Comparison of ENCODE assay signal across 16 cellular contexts in the genomic region with DNA sequence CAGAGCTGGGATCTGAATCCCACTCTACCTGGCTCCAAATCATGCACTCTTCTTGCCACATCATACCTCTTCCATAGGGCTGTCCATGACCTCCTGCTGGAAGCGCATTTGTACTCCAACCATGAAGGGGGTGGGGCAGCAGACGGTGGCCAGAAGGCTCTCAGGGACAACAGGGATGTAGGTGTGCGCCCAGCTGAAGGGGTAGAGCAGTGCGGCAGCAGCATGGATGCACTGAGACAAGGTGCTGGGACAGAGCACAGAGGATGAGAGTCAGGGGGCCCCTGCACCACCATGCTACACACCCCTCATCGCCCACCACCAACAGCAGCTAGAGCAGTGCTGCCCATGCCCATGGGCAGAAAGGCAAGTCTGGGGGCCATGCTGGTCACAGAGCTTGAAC. TPM values are rescaled to one million over a fixed set of nuclear protein-coding genes. Genes with fewer than 3 reads are reported as not detected.
DNase-seq lines count a peak whose midpoint lies in the region; ATAC-seq and TF ChIP-seq lines count a peak whose summit lies in the region.
"Had no signal": no experiment of that assay in that cellular context is flagged by ENCODE, and none has a peak within 500 bp of the region (broad histone marks: within the 10 kb centered on the region; RNA-seq: fewer than 3 reads in every experiment).

No MANE protein-coding gene starts in this region.

- TF ChIP-seq CTCF in right lobe of liver (IDR thresholded peaks at IDR 0.05) (no peak), transverse colon (IDR thresholded peaks at IDR 0.05) (no peak)

- H3K36me3 Mint-ChIP-seq in activated T-cell treated with anti-CD3 and anti-CD28 coated beads, Interleukin-2, amount 50 U/mL, for 24 hours (ENCODE audit: low read depth), result peaks cover 100% of the 10 kb centered on the region
- peaks cover 93% of the 10 kb centered on the region for H3K36me3 Mint-ChIP-seq in activated T-cell treated with anti-CD3 and anti-CD28 coated beads, Interleukin-2, amount 50 U/mL, for 4 hours (ENCODE audit: insufficient read depth)
- H3K36me3 Mint-ChIP-seq in activated T-helper 1 cell treated with anti-CD3 and anti-CD28 coated beads, Interleukin-12 subunit alpha, Interleukin-12 subunit beta, Interleukin-2, Interleukin-4 antibody, amounts not matched to agents 30 ng/mL and 10 ng/mL and 1 ng/mL, durations not matched to agents 14 hours and 24 hours and 36 hours (ENCODE audit: low read depth), result peaks cover 91% of the 10 kb centered on the region

- in situ Hi-C loops in transverse colon (cut with MboI; ENCODE audit: low pct_ligation_motif_present in 1 of 4, low pct_unique_long_range_greater_than_20kb in 1 of 4, low sequenced_read_pairs in 3 of 4), result no loop called here

- intact Hi-C loops in activated T-helper 1 cell treated with anti-CD3 and anti-CD28 coated beads, Interleukin-12 subunit alpha, Interleukin-12 subunit beta, Interleukin-2, Interleukin-4 antibody, amounts not matched to agents 30 ng/mL and 10 ng/mL and 1 ng/mL, durations not matched to agents 14 hours and 24 hours and 36 hours (cut with micrococcal nuclease), result no loop called here
- intact Hi-C loops in right lobe of liver (cut with DNase I) (no loop called here), transverse colon (cut with DNase I; ENCODE audit: low total_unique reads) (no loop called here)

- H3K27ac Mint-ChIP-seq in activated T-cell treated with anti-CD3 and anti-CD28 coated beads, Interleukin-2, amount 50 U/mL, for 24 hours, result peak overlapping the region; percentile 98
- peak overlapping the region; percentile 74 for H3K27ac Mint-ChIP-seq in activated T-helper 1 cell treated with anti-CD3 and anti-CD28 coated beads, Interleukin-12 subunit alpha, Interleukin-12 subunit beta, Interleukin-2, Interleukin-4 antibody, amounts not matched to agents 30 ng/mL and 10 ng/mL and 1 ng/mL, durations not matched to agents 14 hours and 24 hours and 36 hours

- H3K4me3 Mint-ChIP-seq in activated T-cell treated with anti-CD3 and anti-CD28 coated beads, Interleukin-2, amount 50 U/mL, for 24 hours, result peak overlapping the region; percentile 25
- H3K4me3 Mint-ChIP-seq in activated T-cell treated with anti-CD3 and anti-CD28 coated beads, Interleukin-2, amount 50 U/mL, for 4 hours, result no peak overlapping the region
- H3K4me3 Mint-ChIP-seq in activated T-helper 1 cell treated with anti-CD3 and anti-CD28 coated beads, Interleukin-12 subunit alpha, Interleukin-12 subunit beta, Interleukin-2, Interleukin-4 antibody, amounts not matched to agents 30 ng/mL and 10 ng/mL and 1 ng/mL, durations not matched to agents 14 hours and 24 hours and 36 hours, result peak overlapping the region; percentile 10

- no peaks in the 10 kb centered on the region for H3K9me3 ChIP-seq in right lobe of liver
- H3K9me3 ChIP-seq in transverse colon, result no peaks in the 10 kb centered on the region
- H3K9me3 ChIP-seq: SJSA1 had no signal

- no CpG with 5 or more reads among the region's 5 CpGs for WGBS in right lobe of liver (ENCODE audit: insufficient coverage, low coverage, low lambda C conversion rate, missing lambda C conversion rate)
- WGBS in transverse colon (ENCODE audit: low coverage in 1 of 2), 2 donors, result 98% methylated on average over 5 of the region's 5 CpGs; no CpG with 5 or more reads in 1 of the 2 donors

- no peak for TF ChIP-seq EP300 in transverse colon (IDR thresholded peaks at IDR 0.05; ENCODE audit: low read depth)

- no peak for DNase-seq in activated T-cell treated with anti-CD3 and anti-CD28 coated beads, Interleukin-2, amount 50 U/mL, for 24 hours
- DNase-seq in activated T-cell treated with anti-CD3 and anti-CD28 coated beads, Interleukin-2, amount 50 U/mL, for 4 hours, result no peak
- no peak for DNase-seq in activated T-helper 1 cell treated with anti-CD3 and anti-CD28 coated beads, Interleukin-12 subunit alpha, Interleukin-12 subunit beta, Interleukin-2, Interleukin-4 antibody, amounts not matched to agents 30 ng/mL and 10 ng/mL and 1 ng/mL, durations not matched to agents 14 hours and 24 hours and 36 hours (ENCODE audit: low spot score)
- DNase-seq in right lobe of liver (no peak), transverse colon (no peak), HuH-7.5 (ENCODE audit: low spot score) (no peak), inferior parietal cortex (ENCODE audit: extremely low spot score) (no peak), DMS79 treated with DMSO at 0.1 percent for 48 hours (lab: John Stamatoyannopoulos, UW) (no peak)
- DNase-seq: left colon; NCI-H1105 treated with DMSO at 0.1 percent for 48 hours; NCI-H526; stimulated activated CD4-positive, alpha-beta T cell treated with anti-CD3 and anti-CD28 coated beads, Interleukin-2, amount 100 ng/mL, for 48 hours had no signal

- H3K27ac ChIP-seq in right lobe of liver (peak overlapping the region in 2 of 3 donors; percentile 6 to 39), transverse colon (peak overlapping the region; percentile 43 to 73 (median 70))
- H3K27ac ChIP-seq: parathyroid adenoma, SJSA1 had no signal

- H3K36me3 ChIP-seq in right lobe of liver, result peaks cover 0 to 16% (median 3%) of the 10 kb centered on the region in 4 donors
- H3K36me3 ChIP-seq in transverse colon, result peaks cover 0 to 22% (median 8%) of the 10 kb centered on the region in 4 donors

- H3K27me3 Mint-ChIP-seq in activated T-cell treated with anti-CD3 and anti-CD28 coated beads, Interleukin-2, amount 50 U/mL, for 24 hours, result no peaks in the 10 kb centered on the region
- H3K27me3 Mint-ChIP-seq in activated T-cell treated with anti-CD3 and anti-CD28 coated beads, Interleukin-2, amount 50 U/mL, for 4 hours (ENCODE audit: low read depth), result no peaks in the 10 kb centered on the region
- H3K27me3 Mint-ChIP-seq in activated T-helper 1 cell treated with anti-CD3 and anti-CD28 coated beads, Interleukin-12 subunit alpha, Interleukin-12 subunit beta, Interleukin-2, Interleukin-4 antibody, amounts not matched to agents 30 ng/mL and 10 ng/mL and 1 ng/mL, durations not matched to agents 14 hours and 24 hours and 36 hours (ENCODE audit: insufficient read depth), result no peaks in the 10 kb centered on the region

- no peaks in the 10 kb centered on the region for H3K9me3 Mint-ChIP-seq in activated T-cell treated with anti-CD3 and anti-CD28 coated beads, Interleukin-2, amount 50 U/mL, for 24 hours
- H3K9me3 Mint-ChIP-seq in activated T-cell treated with anti-CD3 and anti-CD28 coated beads, Interleukin-2, amount 50 U/mL, for 4 hours, result no peaks in the 10 kb centered on the region
- no peaks in the 10 kb centered on the region for H3K9me3 Mint-ChIP-seq in activated T-helper 1 cell treated with anti-CD3 and anti-CD28 coated beads, Interleukin-12 subunit alpha, Interleukin-12 subunit beta, Interleukin-2, Interleukin-4 antibody, amounts not matched to agents 30 ng/mL and 10 ng/mL and 1 ng/mL, durations not matched to agents 14 hours and 24 hours and 36 hours

- H3K4me3 ChIP-seq in right lobe of liver (no peak overlapping the region), transverse colon (no peak overlapping the region)
- H3K4me3 ChIP-seq: SJSA1 had no signal

- ATAC-seq in activated T-cell treated with anti-CD3 and anti-CD28 coated beads, Interleukin-2, amount 50 U/mL, for 4 hours, result no peak
- ATAC-seq in right lobe of liver, result no peak
- ATAC-seq: left colon had no signal

- TF ChIP-seq POLR2A in right lobe of liver (IDR thresholded peaks at IDR 0.05), result no peak
- TF ChIP-seq POLR2A in transverse colon (IDR thresholded peaks at IDR 0.05), result no peak

- peaks cover 96% of the 10 kb centered on the region for H3K4me1 Mint-ChIP-seq in activated T-cell treated with anti-CD3 and anti-CD28 coated beads, Interleukin-2, amount 50 U/mL, for 24 hours (ENCODE audit: low read depth)
- H3K4me1 Mint-ChIP-seq in activated T-cell treated with anti-CD3 and anti-CD28 coated beads, Interleukin-2, amount 50 U/mL, for 4 hours (ENCODE audit: low read depth), result peaks cover 95% of the 10 kb centered on the region
- H3K4me1 Mint-ChIP-seq in activated T-helper 1 cell treated with anti-CD3 and anti-CD28 coated beads, Interleukin-12 subunit alpha, Interleukin-12 subunit beta, Interleukin-2, Interleukin-4 antibody, amounts not matched to agents 30 ng/mL and 10 ng/mL and 1 ng/mL, durations not matched to agents 14 hours and 24 hours and 36 hours (ENCODE audit: low read depth), result peaks cover 100% of the 10 kb centered on the region

- H3K4me1 ChIP-seq in right lobe of liver, result peaks cover 0 to 81% (median 33%) of the 10 kb centered on the region in 4 donors
- peaks cover 9 to 61% (median 33%) of the 10 kb centered on the region in 4 donors for H3K4me1 ChIP-seq in transverse colon
- H3K4me1 ChIP-seq: parathyroid adenoma, SJSA1 had no signal

- no peaks in the 10 kb centered on the region for H3K27me3 ChIP-seq in right lobe of liver
- no peaks in the 10 kb centered on the region for H3K27me3 ChIP-seq in transverse colon
- H3K27me3 ChIP-seq: SJSA1 had no signal

RNA-seq across cellular contexts. Expression of a gene that starts 8.4 kb away (rescaled TPM):
- 100 to 1,000 TPM; 127 to 158 (median 134) TPM for total RNA-seq in activated T-cell treated with anti-CD3 and anti-CD28 coated beads, Interleukin-2, amount 50 U/mL, for 4 hours
- total RNA-seq in activated T-helper 1 cell treated with anti-CD3 and anti-CD28 coated beads, Interleukin-12 subunit alpha, Interleukin-12 subunit beta, Interleukin-2, Interleukin-4 antibody, amounts not matched to agents 30 ng/mL and 10 ng/mL and 1 ng/mL, durations not matched to agents 14 hours and 24 hours and 36 hours, result 205 and 206 TPM in 2 replicates
- 10 to 100 TPM in 5 of 6 experiments, 1 to 10 TPM in 1; 9.6 to 18.6 (median 13.9) TPM for total RNA-seq in right lobe of liver
- 10 to 100 TPM; 43.4 to 61.0 (median 50.7) TPM for total RNA-seq in transverse colon
- total RNA-seq: SJSA1 had no signal

RNA-seq across cellular contexts. Expression of a gene that starts 35.4 kb away (rescaled TPM):
- total RNA-seq in activated T-cell treated with anti-CD3 and anti-CD28 coated beads, Interleukin-2, amount 50 U/mL, for 4 hours, result 1 to 10 TPM; 1.2 to 2.3 (median 1.8) TPM
- total RNA-seq in activated T-helper 1 cell treated with anti-CD3 and anti-CD28 coated beads, Interleukin-12 subunit alpha, Interleukin-12 subunit beta, Interleukin-2, Interleukin-4 antibody, amounts not matched to agents 30 ng/mL and 10 ng/mL and 1 ng/mL, durations not matched to agents 14 hours and 24 hours and 36 hours, result 2.8 and 4.0 TPM in 2 replicates
- total RNA-seq in right lobe of liver, result under 1 TPM in 5 of 6 experiments, not detected in 1; 0.15 to 0.58 (median 0.26) TPM
- total RNA-seq in transverse colon, result 1 to 10 TPM in 1 of 4 donors, under 1 TPM in 1, not detected in 2; 0.82 to 2.7 TPM
- total RNA-seq: dermis microvascular lymphatic vessel endothelial cell, HT-29, SJSA1 had no signal

RNA-seq across cellular contexts. Expression of a gene that starts 52.1 kb away (rescaled TPM):
- total RNA-seq in activated T-cell treated with anti-CD3 and anti-CD28 coated beads, Interleukin-2, amount 50 U/mL, for 4 hours, result 10 to 100 TPM; 24.1 to 33.5 (median 31.5) TPM
- total RNA-seq in activated T-helper 1 cell treated with anti-CD3 and anti-CD28 coated beads, Interleukin-12 subunit alpha, Interleukin-12 subunit beta, Interleukin-2, Interleukin-4 antibody, amounts not matched to agents 30 ng/mL and 10 ng/mL and 1 ng/mL, durations not matched to agents 14 hours and 24 hours and 36 hours, result 32.5 and 37.3 TPM in 2 replicates
- 10 to 100 TPM; 21.9 to 35.0 (median 27.8) TPM for total RNA-seq in right lobe of liver
- total RNA-seq in transverse colon, result 10 to 100 TPM; 11.2 to 55.6 (median 26.9) TPM

RNA-seq across cellular contexts. Expression of a gene that starts 52.2 kb away (rescaled TPM):
- total RNA-seq in activated T-cell treated with anti-CD3 and anti-CD28 coated beads, Interleukin-2, amount 50 U/mL, for 4 hours, result 10 to 100 TPM; 10.7 to 12.8 (median 12.6) TPM
- 24.0 and 26.6 TPM in 2 replicates for total RNA-seq in activated T-helper 1 cell treated with anti-CD3 and anti-CD28 coated beads, Interleukin-12 subunit alpha, Interleukin-12 subunit beta, Interleukin-2, Interleukin-4 antibody, amounts not matched to agents 30 ng/mL and 10 ng/mL and 1 ng/mL, durations not matched to agents 14 hours and 24 hours and 36 hours
- total RNA-seq in right lobe of liver (10 to 100 TPM; 16.7 to 37.2 (median 22.9) TPM), transverse colon (100 to 1,000 TPM in 1 of 4 donors, 10 to 100 TPM in 3; 36.2 to 116 (median 81.7) TPM)
